In the genomic region with DNA sequence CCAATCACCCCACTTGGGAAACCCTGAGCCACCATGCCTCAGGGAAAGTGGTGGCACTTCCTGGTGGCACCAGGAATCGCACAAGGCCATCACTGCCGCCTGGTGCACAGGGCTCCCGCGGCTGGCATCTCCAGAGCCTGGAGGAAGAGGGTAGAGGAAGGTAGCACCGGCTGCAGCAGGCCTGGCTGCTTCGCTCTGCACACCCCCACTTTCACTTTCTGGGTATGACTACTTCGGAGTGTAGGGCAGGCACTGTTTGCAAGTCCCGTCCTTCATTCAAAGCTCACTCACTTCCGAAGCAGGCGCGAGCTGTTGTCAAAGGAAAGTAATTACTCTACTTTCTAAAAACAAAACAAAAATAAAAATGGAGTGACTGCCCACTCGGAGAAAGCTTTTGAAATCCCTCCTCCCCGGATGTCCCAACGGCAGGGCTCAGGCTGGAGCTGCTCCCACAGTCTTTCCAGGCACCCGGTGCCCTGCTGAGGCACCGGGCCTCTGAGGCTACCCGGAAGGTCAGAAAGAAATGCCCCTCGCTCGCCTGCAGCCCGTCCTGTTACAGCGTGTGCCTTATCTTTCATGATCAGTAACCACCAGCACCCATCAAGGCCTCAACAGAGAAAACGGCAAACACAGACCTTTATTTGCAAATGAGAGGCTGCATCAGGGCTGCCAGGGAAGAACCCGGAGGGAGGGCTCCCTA, we compare ENCODE assay signal across 1 cellular context.
TF ChIP-seq lines count a peak whose summit lies in the region.

No MANE protein-coding gene starts in this region.

TF ChIP-seq in A549, 52 proteins besides CTCF, POLR2A, EP300 and RAD21 (continued from another document):
- TF ChIP-seq, protein P1, sequence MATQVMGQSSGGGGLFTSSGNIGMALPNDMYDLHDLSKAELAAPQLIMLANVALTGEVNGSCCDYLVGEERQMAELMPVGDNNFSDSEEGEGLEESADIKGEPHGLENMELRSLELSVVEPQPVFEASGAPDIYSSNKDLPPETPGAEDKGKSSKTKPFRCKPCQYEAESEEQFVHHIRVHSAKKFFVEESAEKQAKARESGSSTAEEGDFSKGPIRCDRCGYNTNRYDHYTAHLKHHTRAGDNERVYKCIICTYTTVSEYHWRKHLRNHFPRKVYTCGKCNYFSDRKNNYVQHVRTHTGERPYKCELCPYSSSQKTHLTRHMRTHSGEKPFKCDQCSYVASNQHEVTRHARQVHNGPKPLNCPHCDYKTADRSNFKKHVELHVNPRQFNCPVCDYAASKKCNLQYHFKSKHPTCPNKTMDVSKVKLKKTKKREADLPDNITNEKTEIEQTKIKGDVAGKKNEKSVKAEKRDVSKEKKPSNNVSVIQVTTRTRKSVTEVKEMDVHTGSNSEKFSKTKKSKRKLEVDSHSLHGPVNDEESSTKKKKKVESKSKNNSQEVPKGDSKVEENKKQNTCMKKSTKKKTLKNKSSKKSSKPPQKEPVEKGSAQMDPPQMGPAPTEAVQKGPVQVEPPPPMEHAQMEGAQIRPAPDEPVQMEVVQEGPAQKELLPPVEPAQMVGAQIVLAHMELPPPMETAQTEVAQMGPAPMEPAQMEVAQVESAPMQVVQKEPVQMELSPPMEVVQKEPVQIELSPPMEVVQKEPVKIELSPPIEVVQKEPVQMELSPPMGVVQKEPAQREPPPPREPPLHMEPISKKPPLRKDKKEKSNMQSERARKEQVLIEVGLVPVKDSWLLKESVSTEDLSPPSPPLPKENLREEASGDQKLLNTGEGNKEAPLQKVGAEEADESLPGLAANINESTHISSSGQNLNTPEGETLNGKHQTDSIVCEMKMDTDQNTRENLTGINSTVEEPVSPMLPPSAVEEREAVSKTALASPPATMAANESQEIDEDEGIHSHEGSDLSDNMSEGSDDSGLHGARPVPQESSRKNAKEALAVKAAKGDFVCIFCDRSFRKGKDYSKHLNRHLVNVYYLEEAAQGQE (IDR thresholded peaks at IDR 0.05) = no peak
- TF ChIP-seq HOXB13 (CRISPR knock-in tag; IDR thresholded peaks at IDR 0.05; ENCODE audit: low read depth) (no peak), TP53 (CRISPR knock-in tag; IDR thresholded peaks at IDR 0.05) (no peak), JUN (IDR thresholded peaks at IDR 0.05) (no peak)
